ENCODE assay signal across 20 cellular contexts in the genomic region with DNA sequence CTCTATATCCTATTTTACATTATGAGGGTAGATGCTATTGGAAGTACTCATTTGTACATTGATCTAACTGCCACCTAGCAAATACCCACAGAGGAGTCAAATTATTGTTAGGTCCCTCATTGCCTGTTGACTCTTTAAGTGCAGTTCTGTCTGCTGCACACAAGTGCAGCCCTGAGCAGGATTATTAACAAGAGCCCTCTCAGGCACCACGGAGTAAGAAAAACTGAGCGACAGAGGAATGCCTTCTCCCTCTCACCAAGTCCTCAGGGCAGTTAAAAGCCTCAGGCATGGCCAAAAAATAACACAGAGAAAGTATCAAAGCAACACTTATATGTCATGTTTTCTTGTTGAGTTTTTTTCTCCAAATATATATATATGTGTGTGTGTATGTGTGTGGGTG.
DNase-seq lines count a peak whose midpoint lies in the region; ATAC-seq and TF ChIP-seq lines count a peak whose summit lies in the region.
"Had no signal": no experiment of that assay in that cellular context is flagged by ENCODE, and none has a peak within 500 bp of the region (broad histone marks: within the 10 kb centered on the region; RNA-seq: fewer than 3 reads in every experiment).

No MANE protein-coding gene starts in this region.

- intact Hi-C loops in heart left ventricle (cut with DNase I) (no loop called here), thyroid gland (cut with DNase I) (no loop called here)

- no peaks in the 10 kb centered on the region for H3K36me3 ChIP-seq in cardiac muscle cell
- H3K36me3 ChIP-seq in heart left ventricle = no peaks in the 10 kb centered on the region
- no peaks in the 10 kb centered on the region for H3K36me3 ChIP-seq in thyroid gland
- H3K36me3 ChIP-seq: BLaER1 treated with 17β-estradiol and CSF1 and Interleukin-3, amounts not matched to agents 10 nM and 100 nM had no signal

- no peak for TF ChIP-seq CTCF in cardiac muscle cell (IDR thresholded peaks at IDR 0.05; ENCODE audit: low read depth, low read length)
- no peak for TF ChIP-seq CTCF in heart left ventricle (IDR thresholded peaks at IDR 0.05)
- TF ChIP-seq CTCF in thyroid gland (IDR thresholded peaks at IDR 0.05) = no peak

- H3K4me3 ChIP-seq in cardiac muscle cell (no peak overlapping the region), heart left ventricle (no peak overlapping the region), thyroid gland (replicated peaks in 1 of 3) (no peak overlapping the region)
- H3K4me3 ChIP-seq: A549; BLaER1 treated with 17β-estradiol and CSF1 and Interleukin-3, amounts not matched to agents 10 nM and 100 nM; GM12878 had no signal

- H3K9me3 ChIP-seq in cardiac muscle cell (ENCODE audit: low read depth) (no peaks in the 10 kb centered on the region), heart left ventricle (peaks cover 0 to 11% (median 0%) of the 10 kb centered on the region in 12 donors), thyroid gland (no peaks in the 10 kb centered on the region)

- peaks cover 12% of the 10 kb centered on the region for H3K4me1 ChIP-seq in cardiac muscle cell (ENCODE audit: low read depth)
- H3K4me1 ChIP-seq in heart left ventricle = no peaks in the 10 kb centered on the region
- peaks cover 7 to 9% of the 10 kb centered on the region in 2 donors for H3K4me1 ChIP-seq in thyroid gland
- H3K4me1 ChIP-seq: A549; BLaER1 treated with 17β-estradiol and CSF1 and Interleukin-3, amounts not matched to agents 10 nM and 100 nM had no signal

- TF ChIP-seq POLR2A in heart left ventricle (IDR thresholded peaks at IDR 0.05) = no peak
- no peak for TF ChIP-seq POLR2A in thyroid gland (IDR thresholded peaks at IDR 0.05)

- DNase-seq in DMS53 (lab: John Stamatoyannopoulos, UW) (peak; percentile 41), DMS53 treated with DMSO at 0.1 percent for 48 hours (lab: John Stamatoyannopoulos, UW; ENCODE audit: unreplicated experiment) (no peak), cardiac muscle cell (ENCODE audit: low read depth in 1 of 2, low spot score in 1 of 2) (peak in 1 of 2 donors; percentile 65), heart left ventricle (no peak), thyroid gland (peak; percentile 69 to 71)
- DNase-seq: AML-193; CD4-positive, alpha-beta T cell; CD8-positive, alpha-beta T cell; DMS 273 treated with DMSO at 0.1 percent for 48 hours; DMS153; DMS79; DND-41; EL; GDM1 had no signal

- H3K27ac ChIP-seq in cardiac muscle cell (peak overlapping the region; percentile 5), heart left ventricle (no peak overlapping the region), thyroid gland (no peak overlapping the region)
- H3K27ac ChIP-seq: 22Rv1; A549; BLaER1 treated with 17β-estradiol and CSF1 and Interleukin-3, amounts not matched to agents 10 nM and 100 nM; C4-2B had no signal

- H3K27me3 ChIP-seq in cardiac muscle cell (no peaks in the 10 kb centered on the region), heart left ventricle (no peaks in the 10 kb centered on the region), thyroid gland (no peaks in the 10 kb centered on the region)
- H3K27me3 ChIP-seq: BLaER1 treated with 17β-estradiol and CSF1 and Interleukin-3, amounts not matched to agents 10 nM and 100 nM had no signal

- no peak for ATAC-seq in heart left ventricle
- ATAC-seq in HG02588 (IDR thresholded peaks at IDR 0.05; ENCODE audit: unreplicated experiment) = no peak
- ATAC-seq: A549; CD8-positive, alpha-beta T cell; GM12878 had no signal

- 52 to 76% (median 62%) methylated on average over 2 of the region's 2 CpGs for WGBS in heart left ventricle, 4 donors
- WGBS in thyroid gland, 2 donors = 16 to 28% methylated on average over 2 of the region's 2 CpGs

Comparison
In these comparisons a context has a peak if more than half of its experiments do, and no peak if none do; other contexts are left out.
1. DNase-seq: peak in DMS53 (single experiment) and thyroid gland (2 of 2); none in DMS53 treated with DMSO at 0.1 percent for 48 hours (single experiment) and heart left ventricle (0 of 5).